Comparison of ENCODE assay signal across 21 cellular contexts in genomic region chr10:97015199-97015693, GRCh38.
"Had no signal": no experiment of that assay in that cellular context is flagged by ENCODE, and none has a peak within 500 bp of the region (broad histone marks: within the 10 kb centered on the region; RNA-seq: fewer than 3 reads in every experiment).

No MANE protein-coding gene starts in this region.

- H3K27ac ChIP-seq: esophagus squamous epithelium, gastroesophageal sphincter, left ventricle myocardium inferior, lower lobe of right lung, neutrophil, tibial artery, upper lobe of left lung, uterus had no signal

- H3K4me1 ChIP-seq: lower lobe of right lung, upper lobe of left lung, uterus had no signal

- H3K36me3 Mint-ChIP-seq: memory B cell; naive B cell; stimulated activated effector memory CD8-positive, alpha-beta T cell treated with anti-CD3 and anti-CD28 coated beads, Interleukin-12 subunit alpha, Interleukin-12 subunit beta, amount 100 ng/mL, for 72 hours had no signal

- DNase-seq: effector memory CD8-positive, alpha-beta T cell; esophagus squamous epithelium; foreskin fibroblast; glutamatergic neuron; islet precursor cell; left ventricle myocardium inferior; lower lobe of right lung; naive B cell; right cardiac atrium; stimulated activated CD4-positive, alpha-beta T cell treated with anti-CD3 and anti-CD28 coated beads, Interleukin-4, amount 100 ng/mL, for 1 hour; stimulated activated CD8-positive, alpha-beta memory T cell treated with anti-CD3 and anti-CD28 coated beads, Interleukin-4, amount 100 ng/mL, for 48 hours; stimulated activated naive CD8-positive, alpha-beta T cell treated with anti-CD3 and anti-CD28 coated beads, Interleukin-15, Interleukin-2, amounts not matched to agents 100 U/mL and 50 U/mL, for 24 hours; tibial artery; upper lobe of left lung had no signal

- H3K27me3 Mint-ChIP-seq: dendritic cell treated with granulocyte-macrophage colony-stimulating factor and Interleukin-4, amounts not matched to agents 40 ng/mL and 50 ng/mL, for 4 days; effector memory CD8-positive, alpha-beta T cell; naive B cell had no signal

- ATAC-seq: effector memory CD8-positive, alpha-beta T cell; gastroesophageal sphincter; lower lobe of right lung; right cardiac atrium; stimulated activated effector memory CD8-positive, alpha-beta T cell treated with anti-CD3 and anti-CD28 coated beads, Interleukin-12 subunit alpha, Interleukin-12 subunit beta, amount 100 ng/mL, for 72 hours; stimulated activated naive CD8-positive, alpha-beta T cell treated with anti-CD3 and anti-CD28 coated beads, Interleukin-15, Interleukin-2, amounts not matched to agents 100 U/mL and 50 U/mL, for 24 hours had no signal

- H3K4me2 ChIP-seq: smooth muscle cell had no signal

- H3K27me3 ChIP-seq: esophagus squamous epithelium, gastroesophageal sphincter, neutrophil, tibial artery, upper lobe of left lung, uterus had no signal

- H3K9me3 Mint-ChIP-seq: dendritic cell treated with granulocyte-macrophage colony-stimulating factor and Interleukin-4, amounts not matched to agents 40 ng/mL and 50 ng/mL, for 4 days; effector memory CD8-positive, alpha-beta T cell; memory B cell; stimulated activated effector memory CD8-positive, alpha-beta T cell treated with anti-CD3 and anti-CD28 coated beads, Interleukin-12 subunit alpha, Interleukin-12 subunit beta, amount 100 ng/mL, for 72 hours had no signal

- H3K4me3 ChIP-seq: esophagus squamous epithelium, gastroesophageal sphincter, left ventricle myocardium inferior, lower lobe of right lung, smooth muscle cell, tibial artery, upper lobe of left lung, uterus had no signal

- H3K36me3 ChIP-seq: esophagus squamous epithelium, gastroesophageal sphincter, left ventricle myocardium inferior, lower lobe of right lung, neutrophil, tibial artery, upper lobe of left lung, uterus had no signal

- H3K9me3 ChIP-seq: esophagus squamous epithelium, gastroesophageal sphincter, left ventricle myocardium inferior, lower lobe of right lung, neutrophil, tibial artery, upper lobe of left lung, uterus had no signal

- H3K4me3 Mint-ChIP-seq: dendritic cell treated with granulocyte-macrophage colony-stimulating factor and Interleukin-4, amounts not matched to agents 40 ng/mL and 50 ng/mL, for 4 days; effector memory CD8-positive, alpha-beta T cell; memory B cell; stimulated activated effector memory CD8-positive, alpha-beta T cell treated with anti-CD3 and anti-CD28 coated beads, Interleukin-12 subunit alpha, Interleukin-12 subunit beta, amount 100 ng/mL, for 72 hours had no signal

- H3K27ac Mint-ChIP-seq: dendritic cell treated with granulocyte-macrophage colony-stimulating factor and Interleukin-4, amounts not matched to agents 40 ng/mL and 50 ng/mL, for 4 days; memory B cell; stimulated activated effector memory CD8-positive, alpha-beta T cell treated with anti-CD3 and anti-CD28 coated beads, Interleukin-12 subunit alpha, Interleukin-12 subunit beta, amount 100 ng/mL, for 72 hours had no signal
